Comparison of ENCODE assay signal across 14 cellular contexts in the genomic region with DNA sequence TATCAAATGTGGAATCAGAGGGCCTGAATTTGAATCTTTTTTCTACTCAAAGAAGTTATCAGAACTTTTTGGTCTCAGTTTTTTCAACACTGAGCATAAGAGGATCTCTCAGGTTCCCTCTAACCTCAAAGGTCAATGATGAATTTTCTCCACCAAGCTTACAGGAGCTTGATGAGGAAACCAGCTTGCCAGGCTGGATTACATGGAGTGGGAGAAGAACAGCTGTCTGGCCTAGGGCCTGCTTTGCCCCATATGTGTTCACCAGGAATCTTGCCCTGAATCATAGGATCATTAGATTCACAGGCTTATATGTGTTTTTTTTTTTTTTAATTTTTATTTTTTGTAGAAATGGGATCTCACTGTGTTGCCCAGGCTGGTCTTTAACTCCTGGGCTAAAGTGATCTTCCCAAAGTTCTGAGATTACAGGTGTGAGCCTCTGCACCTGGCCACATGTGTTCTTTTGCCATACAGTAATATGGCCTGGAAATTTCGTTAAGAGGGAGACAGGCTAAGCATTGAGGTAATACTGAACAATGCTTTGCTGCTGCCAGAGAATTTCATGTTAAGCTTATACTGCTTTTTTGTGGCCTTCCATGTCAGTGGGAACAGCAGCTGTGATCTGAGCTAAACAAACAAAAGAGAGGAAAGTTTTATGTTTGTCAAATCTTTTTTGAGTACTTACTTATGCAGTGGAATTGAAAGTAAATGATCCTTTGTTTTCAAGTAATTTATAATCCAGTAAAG.
DNase-seq lines count a peak whose midpoint lies in the region; ATAC-seq and TF ChIP-seq lines count a peak whose summit lies in the region.
"Had no signal": no experiment of that assay in that cellular context is flagged by ENCODE, and none has a peak within 500 bp of the region (broad histone marks: within the 10 kb centered on the region; RNA-seq: fewer than 3 reads in every experiment).

No MANE protein-coding gene starts in this region.

- H3K27ac Mint-ChIP-seq in chondrocyte (ENCODE audit: unreplicated experiment) (peak overlapping the region; percentile 51), progenitor cell of endocrine pancreas (peak overlapping the region; percentile 84)

- no peaks in the 10 kb centered on the region for H3K27me3 Mint-ChIP-seq in chondrocyte (ENCODE audit: low read depth)
- H3K27me3 Mint-ChIP-seq in progenitor cell of endocrine pancreas, result no peaks in the 10 kb centered on the region

- H3K4me3 Mint-ChIP-seq in chondrocyte (ENCODE audit: unreplicated experiment) (no peak overlapping the region), progenitor cell of endocrine pancreas (ENCODE audit: low read depth) (no peak overlapping the region)

- H3K27ac ChIP-seq in left lung, result peak overlapping the region in 1 of 2 donors; percentile 10
- H3K27ac ChIP-seq: 22Rv1, BLaER1 had no signal

- intact Hi-C loops in left lung (cut with DNase I), result no loop called here

- ATAC-seq in left lung (peak; percentile 48), GM18517 (IDR thresholded peaks at IDR 0.05; ENCODE audit: unreplicated experiment) (no peak)

- DNase-seq in DMS 273 (lab: John Stamatoyannopoulos, UW; ENCODE audit: unreplicated experiment) (peak; percentile 1), DMS 273 treated with DMSO at 0.1 percent for 48 hours (lab: John Stamatoyannopoulos, UW) (no peak), chondrocyte (ENCODE audit: low spot score) (no peak), left lung (no peak), progenitor cell of endocrine pancreas (ENCODE audit: low spot score, unreplicated experiment) (no peak), NCI-H748 treated with DMSO at 0.1 percent for 48 hours (lab: John Stamatoyannopoulos, UW) (no peak), NOMO-1 treated with dmso at 0.1 percent for 144 hours (lab: John Stamatoyannopoulos, UW; ENCODE audit: unreplicated experiment) (no peak)
- DNase-seq: DMS53, NCI-H1092, NCI-H1694, NCI-H69 had no signal

- H3K9me3 ChIP-seq in left lung, result no peaks in the 10 kb centered on the region

- no peaks in the 10 kb centered on the region for H3K27me3 ChIP-seq in left lung
- H3K27me3 ChIP-seq: BLaER1 had no signal

- H3K4me3 ChIP-seq in left lung, result no peak overlapping the region
- H3K4me3 ChIP-seq: BLaER1 had no signal

- H3K36me3 Mint-ChIP-seq in chondrocyte (ENCODE audit: low read depth), result peaks cover 19% of the 10 kb centered on the region
- peaks cover 30% of the 10 kb centered on the region for H3K36me3 Mint-ChIP-seq in progenitor cell of endocrine pancreas (ENCODE audit: insufficient read depth)

- H3K4me1 Mint-ChIP-seq in chondrocyte (ENCODE audit: low read depth), result peaks cover 28% of the 10 kb centered on the region
- peaks cover 6% of the 10 kb centered on the region for H3K4me1 Mint-ChIP-seq in progenitor cell of endocrine pancreas (ENCODE audit: low read depth)

- TF ChIP-seq CTCF in chondrocyte (IDR thresholded peaks at IDR 0.05) (no peak), left lung (IDR thresholded peaks at IDR 0.05) (no peak), progenitor cell of endocrine pancreas (IDR thresholded peaks at IDR 0.05; ENCODE audit: unreplicated experiment) (no peak)

- peaks cover 0 to 73% of the 10 kb centered on the region in 2 donors for H3K36me3 ChIP-seq in left lung

- H3K9me3 Mint-ChIP-seq in chondrocyte (ENCODE audit: low read depth), result peaks cover 6% of the 10 kb centered on the region
- peaks cover 11% of the 10 kb centered on the region for H3K9me3 Mint-ChIP-seq in progenitor cell of endocrine pancreas (ENCODE audit: low read depth)

- peaks cover 0 to 5% of the 10 kb centered on the region in 2 donors for H3K4me1 ChIP-seq in left lung
- H3K4me1 ChIP-seq: BLaER1 had no signal
